In genomic region chr2:239908744-239909143, GRCh38 we compare ENCODE assay signal across 13 cellular contexts.
"Had no signal": no experiment of that assay in that cellular context is flagged by ENCODE, and none has a peak within 500 bp of the region (broad histone marks: within the 10 kb centered on the region; RNA-seq: fewer than 3 reads in every experiment).

No MANE protein-coding gene starts in this region.

- H3K4me3 ChIP-seq: left lung, pancreas, thyroid gland had no signal

- H3K9me3 ChIP-seq: left lung, pancreas, thyroid gland had no signal

- H3K4me3 Mint-ChIP-seq: activated naive CD4-positive, alpha-beta T cell treated with anti-CD3 and anti-CD28 coated beads, Interleukin-2, amount 10 ng/mL, durations not matched to agents 7 days and 5 days; activated T-helper 17 cell treated with anti-CD3 and anti-CD28 coated beads, Interleukin-2, amount 50 U/mL, for 72 hours; memory B cell; naive thymus-derived CD8-positive, alpha-beta T cell; T-cell had no signal

- H3K27ac Mint-ChIP-seq: activated naive CD4-positive, alpha-beta T cell treated with anti-CD3 and anti-CD28 coated beads, Interleukin-2, amount 10 ng/mL, durations not matched to agents 7 days and 5 days; activated T-helper 17 cell treated with anti-CD3 and anti-CD28 coated beads, Interleukin-2, amount 50 U/mL, for 72 hours; naive thymus-derived CD8-positive, alpha-beta T cell; T-cell had no signal

- H3K36me3 Mint-ChIP-seq: memory B cell, T-cell had no signal

- DNase-seq: activated CD4-positive, alpha-beta T cell treated with anti-CD3 and anti-CD28 coated beads for 4 hours; activated naive CD4-positive, alpha-beta T cell treated with anti-CD3 and anti-CD28 coated beads, Interleukin-2, amount 10 ng/mL, durations not matched to agents 7 days and 5 days; naive thymus-derived CD8-positive, alpha-beta T cell; stimulated activated CD4-positive, alpha-beta T cell treated with anti-CD3 and anti-CD28 coated beads, Interleukin-1b, Interleukin-23, amount 100 ng/mL, for 48 hours; T1000; thyroid gland; WERI-Rb-1 had no signal

- H3K27me3 ChIP-seq: left lung, pancreas, thyroid gland had no signal

- H3K9me3 Mint-ChIP-seq: activated T-helper 17 cell treated with anti-CD3 and anti-CD28 coated beads, Interleukin-2, amount 50 U/mL, for 72 hours; memory B cell had no signal

- H3K4me1 ChIP-seq: pancreas, thyroid gland had no signal

- H3K27ac ChIP-seq: left lung, pancreas, thyroid gland, WERI-Rb-1 had no signal

- H3K27me3 Mint-ChIP-seq: activated T-helper 17 cell treated with anti-CD3 and anti-CD28 coated beads, Interleukin-2, amount 50 U/mL, for 72 hours; memory B cell; T-cell had no signal

- ATAC-seq: activated T-helper 17 cell treated with anti-CD3 and anti-CD28 coated beads, Interleukin-2, amount 50 U/mL, for 72 hours; esophagus mucosa; left lung; naive thymus-derived CD8-positive, alpha-beta T cell; pancreas; T-cell had no signal

- H3K36me3 ChIP-seq: left lung, pancreas, thyroid gland, WERI-Rb-1 had no signal
